Comparison of ENCODE assay signal across 17 cellular contexts in genomic region chr10:87691515-87692070, GRCh38. TPM values are rescaled to one million over a fixed set of nuclear protein-coding genes. Genes with fewer than 3 reads are reported as not detected.
DNase-seq lines count a peak whose midpoint lies in the region; ATAC-seq and TF ChIP-seq lines count a peak whose summit lies in the region.
"Had no signal": no experiment of that assay in that cellular context is flagged by ENCODE, and none has a peak within 500 bp of the region (broad histone marks: within the 10 kb centered on the region; RNA-seq: fewer than 3 reads in every experiment).

No MANE protein-coding gene starts in this region.

- H3K27ac Mint-ChIP-seq in stimulated activated naive CD8-positive, alpha-beta T cell treated with anti-CD3 and anti-CD28 coated beads, Interleukin-15, amount 100 ng/mL, for 72 hours, result no peak overlapping the region
- H3K27ac Mint-ChIP-seq: stimulated activated naive B cell treated with anti-CD40 and anti-IgM and Interleukin-4, amounts not matched to agents 10 μg/mL and 1 μg/mL and 100 μg/mL, for 72 hours had no signal

- POLR2A ChIA-PET in RWPE1 (lab: Yijun Ruan, JAX; ENCODE audit: low non-redundant PET), result no interaction called here

- no peak for TF ChIP-seq POLR2A in thyroid gland (IDR thresholded peaks at IDR 0.05)

- TF ChIP-seq CTCF in RWPE1 (conservative IDR thresholded peaks at IDR 0.05; ENCODE audit: low read depth) (no peak), thyroid gland (IDR thresholded peaks at IDR 0.05) (peak in 1 of 6 experiments; percentile 18)

- H3K9me3 ChIP-seq in thyroid gland, result no peaks in the 10 kb centered on the region
- H3K9me3 ChIP-seq: tibial artery had no signal

- no peak overlapping the region for H3K4me3 ChIP-seq in thyroid gland (replicated peaks in 1 of 3)
- H3K4me3 ChIP-seq: cardiac muscle cell, dorsolateral prefrontal cortex, SK-N-MC, tibial artery had no signal

- intact Hi-C loops in thyroid gland (cut with DNase I), result no loop called here

- H3K4me1 ChIP-seq in thyroid gland, result peaks cover 16 to 21% of the 10 kb centered on the region in 2 donors

- H3K4me1 Mint-ChIP-seq in stimulated activated naive CD8-positive, alpha-beta T cell treated with anti-CD3 and anti-CD28 coated beads, Interleukin-15, amount 100 ng/mL, for 72 hours, result no peaks in the 10 kb centered on the region
- H3K4me1 Mint-ChIP-seq: stimulated activated naive B cell treated with anti-CD40 and anti-IgM and Interleukin-4, amounts not matched to agents 10 μg/mL and 1 μg/mL and 100 μg/mL, for 72 hours had no signal

- no peak overlapping the region for H3K27ac ChIP-seq in RWPE1
- peak overlapping the region; percentile 39 to 69 (median 49) for H3K27ac ChIP-seq in thyroid gland
- H3K27ac ChIP-seq: cardiac muscle cell, dorsolateral prefrontal cortex, SK-N-MC, tibial artery had no signal

- DNase-seq in HT-29 (ENCODE audit: low spot score) (peak; percentile 46), RWPE1 (ENCODE audit: low spot score) (peak; percentile 55), thyroid gland (peak; percentile 74 to 75), NCI-H2029 (lab: John Stamatoyannopoulos, UW) (no peak)
- no peak for DNase-seq in stimulated activated naive CD8-positive, alpha-beta T cell treated with anti-CD3 and anti-CD28 coated beads, Interleukin-15, amount 100 ng/mL, for 72 hours
- DNase-seq: activated CD4-positive, alpha-beta T cell treated with anti-CD3 and anti-CD28 coated beads, Interleukin-2, amount 50 U/mL, for 1 hour; activated CD8-positive, alpha-beta memory T cell treated with anti-CD3 and anti-CD28 coated beads, Interleukin-2, amount 50 U/mL, for 4 hours; activated gamma-delta T cell treated with Interleukin-2 at 50 U/mL for 16 hours; dorsolateral prefrontal cortex; GOT3; NCI-H82; stimulated activated naive B cell treated with anti-CD40 and anti-IgM and Interleukin-4, amounts not matched to agents 10 μg/mL and 1 μg/mL and 100 μg/mL, for 72 hours; tibial artery had no signal

- no peaks in the 10 kb centered on the region for H3K36me3 ChIP-seq in thyroid gland
- H3K36me3 ChIP-seq: cardiac muscle cell, tibial artery had no signal

- peak; percentile 84 for ATAC-seq in esophagus mucosa
- no peak for ATAC-seq in stimulated activated naive CD8-positive, alpha-beta T cell treated with anti-CD3 and anti-CD28 coated beads, Interleukin-15, amount 100 ng/mL, for 72 hours
- no peak for ATAC-seq in GM19455 (IDR thresholded peaks at IDR 0.05; ENCODE audit: unreplicated experiment)
- ATAC-seq: stimulated activated naive B cell treated with anti-CD40 and anti-IgM and Interleukin-4, amounts not matched to agents 10 μg/mL and 1 μg/mL and 100 μg/mL, for 72 hours had no signal

- CTCF ChIA-PET in RWPE1 (lab: Yijun Ruan, JAX), result interaction anchor here (0.6 kb wide), 2 partner anchors 18 to 43 kb away, joined by 3 read pairs; no protein-coding TSS in a partner anchor

- H3K4me3 Mint-ChIP-seq in stimulated activated naive CD8-positive, alpha-beta T cell treated with anti-CD3 and anti-CD28 coated beads, Interleukin-15, amount 100 ng/mL, for 72 hours, result no peak overlapping the region
- H3K4me3 Mint-ChIP-seq: stimulated activated naive B cell treated with anti-CD40 and anti-IgM and Interleukin-4, amounts not matched to agents 10 μg/mL and 1 μg/mL and 100 μg/mL, for 72 hours had no signal

- no peaks in the 10 kb centered on the region for H3K9me3 Mint-ChIP-seq in stimulated activated naive CD8-positive, alpha-beta T cell treated with anti-CD3 and anti-CD28 coated beads, Interleukin-15, amount 100 ng/mL, for 72 hours
- H3K9me3 Mint-ChIP-seq: stimulated activated naive B cell treated with anti-CD40 and anti-IgM and Interleukin-4, amounts not matched to agents 10 μg/mL and 1 μg/mL and 100 μg/mL, for 72 hours had no signal

- no peaks in the 10 kb centered on the region for H3K27me3 ChIP-seq in thyroid gland
- H3K27me3 ChIP-seq: cardiac muscle cell, dorsolateral prefrontal cortex, tibial artery had no signal

- 24 to 42% methylated on average over 3 of the region's 3 CpGs for WGBS in thyroid gland, 2 donors

- H3K27me3 Mint-ChIP-seq in stimulated activated naive CD8-positive, alpha-beta T cell treated with anti-CD3 and anti-CD28 coated beads, Interleukin-15, amount 100 ng/mL, for 72 hours, result no peaks in the 10 kb centered on the region
- H3K27me3 Mint-ChIP-seq: stimulated activated naive B cell treated with anti-CD40 and anti-IgM and Interleukin-4, amounts not matched to agents 10 μg/mL and 1 μg/mL and 100 μg/mL, for 72 hours had no signal

RNA-seq across cellular contexts. Expression of gene PAPSS2, which starts 31.9 kb away (rescaled TPM):
- total RNA-seq in HT-29 (2014; rRNA removed; shearing (Covaris generic)), result 22.0 and 23.2 TPM in 2 replicates
- total RNA-seq in esophagus mucosa (10.4 TPM), thyroid gland (10 to 100 TPM; 25.5 to 32.1 (median 28.8) TPM)

Comparison
In these comparisons a context has a peak if more than half of its experiments do, and no peak if none do; other contexts are left out.
1. DNase-seq: peak in HT-29 (single experiment), RWPE1 (single experiment) and thyroid gland (2 of 2); none in stimulated activated naive CD8-positive, alpha-beta T cell treated with anti-CD3 and anti-CD28 coated beads, Interleukin-15, amount 100 ng/mL, for 72 hours (0 of 2) and NCI-H2029 (single experiment).